In the genomic region with DNA sequence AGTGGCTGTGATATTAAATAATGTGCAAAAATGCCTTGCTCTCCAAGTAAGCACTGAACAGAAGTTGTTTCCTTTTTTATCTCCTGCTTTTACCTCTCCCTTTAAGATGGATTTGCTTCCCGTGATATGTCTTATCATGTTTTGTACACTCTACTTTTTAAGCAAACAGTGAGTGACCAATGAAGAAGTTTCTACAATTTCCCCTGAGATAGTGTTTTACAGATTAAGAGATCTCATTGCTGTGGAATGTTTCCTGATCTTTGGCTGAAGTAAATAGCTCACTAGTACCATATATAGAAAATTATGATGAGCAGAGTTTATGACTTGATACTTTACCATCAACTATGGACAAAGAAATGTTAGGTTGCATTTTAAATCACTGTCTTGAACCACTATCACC, we compare ENCODE assay signal across 1 cellular context.
TF ChIP-seq lines count a peak whose summit lies in the region.

No MANE protein-coding gene starts in this region.

TF ChIP-seq in endothelial cell of umbilical vein, 7 proteins besides CTCF, POLR2A, EP300 and RAD21:
- TF ChIP-seq GATA2 (IDR thresholded peaks at IDR 0.05; ENCODE audit: insufficient read depth, insufficient read length, low read depth, low read length) = peak; percentile 15
- TF ChIP-seq POLR2AphosphoS5 (IDR thresholded peaks at IDR 0.05; ENCODE audit: insufficient read depth, low read depth, low read length) = no peak
TF ChIP-seq in endothelial cell of umbilical vein: peak in this region for 1.
